Comparison of ENCODE assay signal across 18 cellular contexts in the genomic region with DNA sequence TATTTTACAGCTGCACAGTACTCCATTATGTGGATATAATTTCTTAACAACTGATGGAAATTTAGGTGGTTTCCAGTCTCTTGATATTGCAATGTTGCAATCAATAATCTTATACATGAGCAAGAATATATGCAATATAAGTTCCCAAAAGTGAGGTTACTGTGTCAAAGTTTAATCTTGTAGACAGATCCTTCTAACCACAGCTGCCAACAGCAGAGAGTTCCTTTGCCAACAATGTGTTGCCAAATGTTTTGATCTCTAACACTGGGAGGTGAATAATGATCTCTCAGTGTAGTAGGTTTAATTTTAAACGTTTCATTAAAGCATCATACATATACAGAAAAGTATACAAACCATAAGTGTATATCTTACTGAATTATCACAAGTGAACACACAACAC.
"Had no signal": no experiment of that assay in that cellular context is flagged by ENCODE, and none has a peak within 500 bp of the region (broad histone marks: within the 10 kb centered on the region; RNA-seq: fewer than 3 reads in every experiment).

No MANE protein-coding gene starts in this region.

- H3K4me3 ChIP-seq: ascending aorta, skin epidermis, tibial nerve had no signal

- H3K4me1 ChIP-seq: ascending aorta, tibial nerve had no signal

- DNase-seq: activated CD4-positive, alpha-beta T cell treated with anti-CD3 and anti-CD28 coated beads for 4 hours; activated CD8-positive, alpha-beta T cell treated with anti-CD3 and anti-CD28 coated beads for 36 hours; activated gamma-delta T cell treated with Interleukin-2 at 50 U/mL for 16 hours; activated T-cell treated with anti-CD3 and anti-CD28 coated beads, Interleukin-2, amount 50 U/mL, for 48 hours; erythroblast; foreskin fibroblast; hypothalamus; left ventricle myocardium superior; mesendoderm; nephron progenitor cell; occipital lobe; stimulated activated CD4-positive, alpha-beta T cell treated with anti-CD3 and anti-CD28 coated beads, Interleukin-15, amount 100 ng/mL, for 24 hours; stimulated activated CD4-positive, alpha-beta T cell treated with anti-CD3 and anti-CD28 coated beads, Interleukin-4, amount 100 ng/mL, for 1 hour; stimulated activated naive CD4-positive, alpha-beta T cell had no signal

- H3K9me3 ChIP-seq: ascending aorta, tibial nerve had no signal

- H3K27me3 ChIP-seq: ascending aorta, tibial nerve had no signal

- ATAC-seq: activated CD8-positive, alpha-beta T cell treated with anti-CD3 and anti-CD28 coated beads for 36 hours; left ventricle myocardium superior; WTC11 had no signal
